15 cellular contexts compared by ENCODE assay signal in the genomic region with DNA sequence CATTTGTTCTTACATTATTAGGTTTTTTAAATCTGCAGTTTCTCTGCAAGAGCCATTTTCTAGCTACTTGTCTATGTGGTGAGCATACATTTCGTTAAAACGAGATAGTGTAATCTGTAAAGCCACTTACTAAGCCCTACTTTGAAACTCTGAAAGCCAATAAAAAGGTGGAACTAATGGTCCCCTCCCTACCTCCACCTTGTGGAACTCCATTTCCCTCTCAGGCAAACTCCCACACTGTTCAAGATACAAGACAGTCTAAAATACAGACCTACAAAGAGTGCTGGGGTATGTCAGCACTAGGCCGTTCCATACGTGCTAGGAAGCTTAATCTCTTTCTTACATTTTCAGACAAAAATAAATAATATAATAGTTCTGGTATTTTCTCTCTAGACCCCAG.
"Had no signal": no experiment of that assay in that cellular context is flagged by ENCODE, and none has a peak within 500 bp of the region (broad histone marks: within the 10 kb centered on the region; RNA-seq: fewer than 3 reads in every experiment).

No MANE protein-coding gene starts in this region.

- DNase-seq: activated B cell treated with CpG ODN at 0.5 μM for 24 hours; activated CD4-positive, alpha-beta memory T cell treated with anti-CD3 and anti-CD28 coated beads, Interleukin-2, amount 10 ng/mL, durations not matched to agents 7 days and 5 days; activated CD4-positive, alpha-beta T cell treated with anti-CD3 and anti-CD28 coated beads for 48 hours; activated CD8-positive, alpha-beta memory T cell treated with anti-CD3 and anti-CD28 coated beads, Interleukin-2, amount 10 ng/mL, durations not matched to agents 7 days and 5 days; amniotic stem cell; effector memory CD8-positive, alpha-beta T cell; foreskin keratinocyte; islet precursor cell; left colon; lower lobe of right lung; sigmoid colon; stimulated activated naive CD4-positive, alpha-beta T cell; thyroid gland had no signal

- H3K4me2 ChIP-seq: hepatocyte had no signal

- H3K4me1 ChIP-seq: foreskin keratinocyte, parathyroid adenoma, sigmoid colon had no signal

- ATAC-seq: activated CD8-positive, alpha-beta memory T cell treated with anti-CD3 and anti-CD28 coated beads, Interleukin-2, amount 10 ng/mL, durations not matched to agents 7 days and 5 days; effector memory CD8-positive, alpha-beta T cell; foreskin keratinocyte; left colon; lower lobe of right lung had no signal

- H3K9me3 ChIP-seq: lower lobe of right lung, sigmoid colon, thyroid gland had no signal

- H3K36me3 ChIP-seq: lower lobe of right lung, sigmoid colon, thyroid gland had no signal

- H3K79me2 ChIP-seq: hepatocyte, parathyroid adenoma had no signal

- H3K9ac ChIP-seq: parathyroid adenoma had no signal

- H3K27ac ChIP-seq: foreskin keratinocyte, hepatocyte, lower lobe of right lung, parathyroid adenoma, sigmoid colon, thyroid gland had no signal

- H2AFZ ChIP-seq: hepatocyte, parathyroid adenoma had no signal

- H3K27me3 ChIP-seq: foreskin keratinocyte, hepatocyte, sigmoid colon, thyroid gland had no signal

- H3K4me3 ChIP-seq: hepatocyte, lower lobe of right lung, sigmoid colon, thyroid gland had no signal
